1 cellular context compared by ENCODE assay signal in genomic region chr10:119198438-119198837, GRCh38.
TF ChIP-seq lines count a peak whose summit lies in the region.

No MANE protein-coding gene starts in this region.

TF ChIP-seq in HepG2, 621 proteins besides CTCF, POLR2A, EP300 and RAD21:
- TF ChIP-seq STAG1 (CRISPR knock-in tag; IDR thresholded peaks at IDR 0.05), result peak; percentile 51
- TF ChIP-seq ZNF460 (CRISPR knock-in tag; IDR thresholded peaks at IDR 0.05; ENCODE audit: borderline replicate concordance), result no peak
- TF ChIP-seq ZBTB10 (CRISPR knock-in tag; IDR thresholded peaks at IDR 0.05; ENCODE audit: borderline replicate concordance), result 0 out of 2 replicates have a peak, but pooled peaks have one; percentile 6
